ENCODE assay signal across 9 cellular contexts in the genomic region with DNA sequence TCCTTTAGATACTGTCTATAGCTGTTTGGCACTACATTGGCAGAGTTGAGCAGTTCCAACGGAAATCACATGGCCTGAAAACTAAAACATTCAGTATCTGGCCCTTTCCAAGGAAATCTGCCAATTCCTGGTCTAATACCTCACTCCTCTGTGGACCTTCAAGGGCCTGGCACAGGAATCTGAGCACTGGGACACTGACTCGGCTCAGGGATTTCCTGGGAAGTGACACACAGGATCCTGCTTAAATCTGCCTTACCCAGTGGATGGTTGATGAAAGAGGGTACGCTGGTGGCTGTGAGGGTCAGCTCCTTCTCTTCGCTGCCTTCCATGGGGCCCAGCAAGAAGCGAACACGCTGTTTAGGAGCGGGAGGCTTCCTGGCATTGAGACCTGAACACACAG. TPM values are rescaled to one million over a fixed set of nuclear protein-coding genes. Genes with fewer than 3 reads are reported as not detected.
A peak's percentile ranks its signal among the peaks of the same experiment; 100 is the strongest.
DNase-seq lines count a peak whose midpoint lies in the region; ATAC-seq and TF ChIP-seq lines count a peak whose summit lies in the region.
"Had no signal": no experiment of that assay in that cellular context is flagged by ENCODE, and none has a peak within 500 bp of the region (broad histone marks: within the 10 kb centered on the region; RNA-seq: fewer than 3 reads in every experiment).

No MANE protein-coding gene starts in this region.

- H3K9me3 ChIP-seq in SK-N-MC (ENCODE audit: low read depth, low read length) (no peaks in the 10 kb centered on the region), fibroblast of lung (ENCODE audit: control insufficient read depth, insufficient read depth, low read depth, low read length) (no peaks in the 10 kb centered on the region), sigmoid colon (no peaks in the 10 kb centered on the region)

- H3K36me3 ChIP-seq in GM23338 (ENCODE audit: insufficient read depth) = peaks cover 6% of the 10 kb centered on the region
- H3K36me3 ChIP-seq in SK-N-MC (ENCODE audit: insufficient read depth, low read length) = peaks cover 27% of the 10 kb centered on the region; the same call in 1 of the 2 replicates
- peaks cover 12% of the 10 kb centered on the region for H3K36me3 ChIP-seq in fibroblast of lung (ENCODE audit: control insufficient read depth, insufficient read depth, low read length)
- H3K36me3 ChIP-seq in sigmoid colon = peaks cover 11 to 42% (median 14%) of the 10 kb centered on the region in 4 donors

- no peak for TF ChIP-seq CTCF in GM23338 (conservative IDR thresholded peaks at IDR 0.05; ENCODE audit: low read depth in 2 of 2)
- no peak for TF ChIP-seq CTCF in fibroblast of lung (conservative IDR thresholded peaks at IDR 0.05 in 1 of 2, IDR thresholded peaks at IDR 0.05 in 1 of 2; ENCODE audit: low read depth in 1 of 2, low read length in 2 of 2)
- no peak for TF ChIP-seq CTCF in sigmoid colon (IDR thresholded peaks at IDR 0.05)
- no peak for TF ChIP-seq CTCF in foreskin keratinocyte (conservative IDR thresholded peaks at IDR 0.05)

- H3K27ac ChIP-seq in GM23338 (ENCODE audit: low read depth) = no peak overlapping the region
- H3K27ac ChIP-seq in SK-N-MC = no peak overlapping the region
- no peak overlapping the region for H3K27ac ChIP-seq in fibroblast of lung (ENCODE audit: insufficient read depth, low read length)
- H3K27ac ChIP-seq in sigmoid colon = no peak overlapping the region
- H3K27ac ChIP-seq in foreskin keratinocyte = no peak overlapping the region

- no peaks in the 10 kb centered on the region for H3K9me3 Mint-ChIP-seq in GM23338

- H3K4me3 Mint-ChIP-seq in GM23338 = peak overlapping the region; percentile 94

- DNase-seq in GM23338 (ENCODE audit: low spot score) = no peak
- DNase-seq in SK-N-MC (ENCODE audit: low read depth, low spot score) = no peak
- no peak for DNase-seq in fibroblast of lung (ENCODE audit: low read depth in 2 of 2)
- DNase-seq in sigmoid colon = no peak
- DNase-seq in NCI-H774 (lab: John Stamatoyannopoulos, UW) = no peak
- DNase-seq in foreskin keratinocyte = no peak
- DNase-seq in GM19238 (ENCODE audit: insufficient read length, low spot score) = no peak
- DNase-seq: activated effector memory CD4-positive, alpha-beta T cell treated with anti-CD3 and anti-CD28 coated beads, Interleukin-2, amount 50 U/mL, for 16 hours had no signal

- no peaks in the 10 kb centered on the region; the same call in none of the 2 replicates for H4K20me1 ChIP-seq in GM23338 (replicated peaks; ENCODE audit: insufficient read depth)
- no peaks in the 10 kb centered on the region for H4K20me1 ChIP-seq in fibroblast of lung (ENCODE audit: control insufficient read depth, extremely low read depth, insufficient read depth, low read length)

- H2AFZ ChIP-seq in GM23338 (no peak overlapping the region), fibroblast of lung (ENCODE audit: low read length) (no peak overlapping the region)

- no peaks in the 10 kb centered on the region for H3K4me1 Mint-ChIP-seq in GM23338

- no peak for TF ChIP-seq POLR2A in sigmoid colon (IDR thresholded peaks at IDR 0.05)

- 87 to 88% methylated on average over 7 of the region's 7 CpGs for WGBS in sigmoid colon, 2 donors

- peaks cover 7% of the 10 kb centered on the region for H3K4me1 ChIP-seq in GM23338 (ENCODE audit: insufficient read depth)
- H3K4me1 ChIP-seq in fibroblast of lung (ENCODE audit: control insufficient read depth, extremely low read depth, insufficient read depth, low read length) = peaks cover 9% of the 10 kb centered on the region
- H3K4me1 ChIP-seq in sigmoid colon = peaks cover 0 to 27% (median 25%) of the 10 kb centered on the region in 4 donors
- H3K4me1 ChIP-seq in foreskin keratinocyte = peaks cover 4% of the 10 kb centered on the region

- H3K9ac ChIP-seq in SK-N-MC (ENCODE audit: insufficient read length) (peak overlapping the region; percentile 98), fibroblast of lung (ENCODE audit: insufficient read depth, low read length) (no peak overlapping the region)

- peak overlapping the region; percentile 84 for H3K4me2 ChIP-seq in GM23338
- peak overlapping the region; percentile 73 for H3K4me2 ChIP-seq in fibroblast of lung (ENCODE audit: extremely low read depth, insufficient read depth, low read length)

- H3K36me3 Mint-ChIP-seq in GM23338 (ENCODE audit: low read depth) = peaks cover 31% of the 10 kb centered on the region

- H3K9me2 ChIP-seq in GM23338 (ENCODE audit: insufficient read depth) = no peaks in the 10 kb centered on the region

- no peaks in the 10 kb centered on the region for H3K27me3 ChIP-seq in GM23338 (ENCODE audit: insufficient read depth)
- no peaks in the 10 kb centered on the region for H3K27me3 ChIP-seq in fibroblast of lung (ENCODE audit: control insufficient read depth, insufficient read depth, low read length)
- H3K27me3 ChIP-seq in sigmoid colon = no peaks in the 10 kb centered on the region
- H3K27me3 ChIP-seq in foreskin keratinocyte = no peaks in the 10 kb centered on the region

- no peak overlapping the region for H3K27ac Mint-ChIP-seq in GM23338

- H3K27me3 Mint-ChIP-seq in GM23338 (ENCODE audit: insufficient read depth, low read depth, poor library complexity) = peaks cover 11% of the 10 kb centered on the region

- ATAC-seq in GM23338 = no peak
- no peak for ATAC-seq in foreskin keratinocyte
- no peak for ATAC-seq in GM19455 (IDR thresholded peaks at IDR 0.05; ENCODE audit: unreplicated experiment)

- no peak for TF ChIP-seq EP300 in sigmoid colon (IDR thresholded peaks at IDR 0.05)

- peaks cover 18% of the 10 kb centered on the region for H3K79me2 ChIP-seq in GM23338 (replicated peaks; ENCODE audit: insufficient read depth)
- H3K79me2 ChIP-seq in fibroblast of lung (ENCODE audit: control insufficient read depth, insufficient read depth, low read length) = peaks cover 29% of the 10 kb centered on the region

- intact Hi-C loops in sigmoid colon (cut with DNase I) = loop anchor here (5.0 kb wide), 1 partner anchor 44 kb away; the partner anchor contains the start of genes GOLGA2 and SWI5

- peaks cover 5% of the 10 kb centered on the region; the same call in 1 of the 2 replicates for H3F3A ChIP-seq in GM23338 (replicated peaks; ENCODE audit: low read depth)

- peak overlapping the region; percentile 99 for H3K4me3 ChIP-seq in GM23338
- peak overlapping the region; percentile 94 for H3K4me3 ChIP-seq in SK-N-MC
- peak overlapping the region; percentile 82 to 89 (median 88) for H3K4me3 ChIP-seq in fibroblast of lung (replicated peaks in 1 of 4; ENCODE audit: control extremely low read depth in 1 of 4, insufficient read depth in 1 of 4, low read depth in 3 of 4, low read length in 4 of 4)
- peak overlapping the region in 3 of 4 donors; percentile 81 to 97 (median 92) for H3K4me3 ChIP-seq in sigmoid colon

TF ChIP-seq in GM23338, 12 proteins besides CTCF, POLR2A, EP300 and RAD21 (continues in another document):
- no peak for TF ChIP-seq JUNB (IDR thresholded peaks at IDR 0.05; ENCODE audit: unreplicated experiment)

RNA-seq across cellular contexts. Expression of gene TRUB2, which starts 0.9 kb away (rescaled TPM):
- total RNA-seq in GM23338 (2014; rRNA removed; shearing (Covaris generic)) = 12.0 and 15.4 TPM in 2 replicates
- 29.4 and 31.4 TPM in 2 replicates for polyA plus RNA-seq in GM23338 (2016; fragmentation: Nextera tagmentation; extraction: Ambion mirVana)
- 18.7 and 22.6 TPM in 2 replicates for total RNA-seq in fibroblast of lung
- polyA plus RNA-seq in fibroblast of lung = 10.4 and 13.7 TPM in 2 replicates
- polyA plus RNA-seq in fibroblast of lung (2012) = 26.4 and 31.2 TPM in 2 replicates
- polyA minus RNA-seq in fibroblast of lung (ENCODE audit: low replicate concordance) = 24.7 and 36.3 TPM in 2 replicates
- total RNA-seq in sigmoid colon = 10 to 100 TPM in 1 of 4 donors, 1 to 10 TPM in 3; 7.6 to 14.1 (median 9.1) TPM
- 10 to 100 TPM; 16.7 to 20.8 (median 18.0) TPM for polyA plus RNA-seq in sigmoid colon
- total RNA-seq in foreskin keratinocyte = 24.6 and 26.0 TPM in 2 replicates
- polyA plus RNA-seq in foreskin keratinocyte = 23.8 and 26.3 TPM in 2 replicates

RNA-seq across cellular contexts. Expression of gene COQ4, which starts 1.3 kb away (rescaled TPM):
- total RNA-seq in GM23338 (2014; rRNA removed; shearing (Covaris generic)) = 29.2 and 35.3 TPM in 2 replicates
- 34.5 and 37.0 TPM in 2 replicates for polyA plus RNA-seq in GM23338 (2016; fragmentation: Nextera tagmentation; extraction: Ambion mirVana)
- total RNA-seq in fibroblast of lung = 11.2 and 12.6 TPM in 2 replicates
- polyA plus RNA-seq in fibroblast of lung = 18.3 and 18.7 TPM in 2 replicates
- polyA plus RNA-seq in fibroblast of lung (2012) = 25.1 and 27.4 TPM in 2 replicates
- polyA minus RNA-seq in fibroblast of lung (ENCODE audit: low replicate concordance) = 33.6 and 39.6 TPM in 2 replicates
- 10 to 100 TPM; 26.4 to 60.7 (median 29.7) TPM for total RNA-seq in sigmoid colon
- 10 to 100 TPM; 58.3 to 80.9 (median 67.0) TPM for polyA plus RNA-seq in sigmoid colon
- 29.2 and 33.5 TPM in 2 replicates for total RNA-seq in foreskin keratinocyte
- polyA plus RNA-seq in foreskin keratinocyte = 35.8 and 38.3 TPM in 2 replicates

RNA-seq across cellular contexts. Expression of gene SLC27A4, which starts 19.0 kb away (rescaled TPM):
- 21.4 and 25.3 TPM in 2 replicates for total RNA-seq in GM23338 (2014; rRNA removed; shearing (Covaris generic))
- 7.9 and 9.9 TPM in 2 replicates for polyA plus RNA-seq in GM23338 (2016; fragmentation: Nextera tagmentation; extraction: Ambion mirVana)
- 11.7 and 11.8 TPM in 2 replicates for total RNA-seq in fibroblast of lung
- 10.3 and 13.3 TPM in 2 replicates for polyA plus RNA-seq in fibroblast of lung
- polyA plus RNA-seq in fibroblast of lung (2012) = 14.3 and 19.7 TPM in 2 replicates
- 45.9 and 48.8 TPM in 2 replicates for polyA minus RNA-seq in fibroblast of lung (ENCODE audit: low replicate concordance)
- 10 to 100 TPM; 10.7 to 18.0 (median 12.0) TPM for total RNA-seq in sigmoid colon
- polyA plus RNA-seq in sigmoid colon = 10 to 100 TPM in 2 of 3 donors, 1 to 10 TPM in 1; 6.0 to 45.1 (median 14.3) TPM
- total RNA-seq in foreskin keratinocyte = 29.5 and 32.8 TPM in 2 replicates
- 28.6 and 34.0 TPM in 2 replicates for polyA plus RNA-seq in foreskin keratinocyte

RNA-seq across cellular contexts. Expression of gene SWI5, which starts 45.3 kb away (rescaled TPM):
- 26.6 and 31.8 TPM in 2 replicates for total RNA-seq in GM23338 (2014; rRNA removed; shearing (Covaris generic))
- 35.7 and 42.5 TPM in 2 replicates for polyA plus RNA-seq in GM23338 (2016; fragmentation: Nextera tagmentation; extraction: Ambion mirVana)
- total RNA-seq in fibroblast of lung = 35.4 and 35.7 TPM in 2 replicates
- polyA plus RNA-seq in fibroblast of lung = 46.7 and 62.6 TPM in 2 replicates
- polyA plus RNA-seq in fibroblast of lung (2012) = 36.9 and 53.1 TPM in 2 replicates
- 17.8 and 19.4 TPM in 2 replicates for polyA minus RNA-seq in fibroblast of lung (ENCODE audit: low replicate concordance)
- 10 to 100 TPM; 18.0 to 35.7 (median 23.4) TPM for total RNA-seq in sigmoid colon
- 10 to 100 TPM; 23.4 to 27.3 (median 24.1) TPM for polyA plus RNA-seq in sigmoid colon
- 25.6 and 29.9 TPM in 2 replicates for total RNA-seq in foreskin keratinocyte
- polyA plus RNA-seq in foreskin keratinocyte = 40.6 and 46.1 TPM in 2 replicates

RNA-seq across cellular contexts. Expression of gene GOLGA2, which starts 45.5 kb away (rescaled TPM):
- total RNA-seq in GM23338 (2014; rRNA removed; shearing (Covaris generic)) = 44.4 and 48.4 TPM in 2 replicates
- polyA plus RNA-seq in GM23338 (2016; fragmentation: Nextera tagmentation; extraction: Ambion mirVana) (31.4 and 32.6 TPM in 2 replicates), fibroblast of lung (107 and 126 TPM in 2 replicates), sigmoid colon (10 to 100 TPM; 48.1 to 82.7 (median 50.5) TPM), foreskin keratinocyte (27.7 and 30.5 TPM in 2 replicates)
- total RNA-seq in fibroblast of lung (96.0 and 118 TPM in 2 replicates), sigmoid colon (100 to 1,000 TPM in 1 of 4 donors, 10 to 100 TPM in 3; 76.0 to 104 (median 86.5) TPM), foreskin keratinocyte (47.5 and 53.6 TPM in 2 replicates)
- polyA plus RNA-seq in fibroblast of lung (2012) = 105 and 118 TPM in 2 replicates
- polyA minus RNA-seq in fibroblast of lung (ENCODE audit: low replicate concordance) = 33.4 and 48.1 TPM in 2 replicates
